9 cellular contexts compared by ENCODE assay signal in genomic region chr1:89607888-89608626, GRCh38. TPM values are rescaled to one million over a fixed set of nuclear protein-coding genes. Genes with fewer than 3 reads are reported as not detected.
DNase-seq lines count a peak whose midpoint lies in the region; ATAC-seq and FAIRE-seq lines count a peak whose summit lies in the region.
"Had no signal": no experiment of that assay in that cellular context is flagged by ENCODE, and none has a peak within 500 bp of the region (broad histone marks: within the 10 kb centered on the region; RNA-seq: fewer than 3 reads in every experiment).

No MANE protein-coding gene starts in this region.

- H3K4me1 ChIP-seq in small intestine (ENCODE audit: control insufficient read depth in 2 of 2, insufficient read depth in 1 of 2, low read depth in 1 of 2, low read length in 1 of 2) = no peaks in the 10 kb centered on the region
- H3K4me1 ChIP-seq: BE2C had no signal

- peaks cover 94% of the 10 kb centered on the region for H3K4me1 Mint-ChIP-seq in activated CD8-positive, alpha-beta memory T cell treated with anti-CD3 and anti-CD28 coated beads, Interleukin-2, amount 10 ng/mL, durations not matched to agents 7 days and 5 days
- peaks cover 64 to 77% of the 10 kb centered on the region in 2 donors for H3K4me1 Mint-ChIP-seq in effector memory CD8-positive, alpha-beta T cell (ENCODE audit: low read depth in 2 of 2)

- no peak for FAIRE-seq in small intestine (lab: Jason Lieb, UNC)

- H3K9me3 Mint-ChIP-seq in activated CD8-positive, alpha-beta memory T cell treated with anti-CD3 and anti-CD28 coated beads, Interleukin-2, amount 10 ng/mL, durations not matched to agents 7 days and 5 days (ENCODE audit: low read depth) = no peaks in the 10 kb centered on the region
- no peaks in the 10 kb centered on the region for H3K9me3 Mint-ChIP-seq in effector memory CD8-positive, alpha-beta T cell

- H3K27me3 ChIP-seq in small intestine (ENCODE audit: control insufficient read depth in 2 of 2, insufficient read depth in 2 of 2, low read length in 2 of 2) = no peaks in the 10 kb centered on the region
- H3K27me3 ChIP-seq: BE2C had no signal

- H3K9me3 ChIP-seq in small intestine (ENCODE audit: control insufficient read depth, low read depth) = no peaks in the 10 kb centered on the region
- H3K9me3 ChIP-seq: BE2C had no signal

- H3K4me3 Mint-ChIP-seq in activated CD8-positive, alpha-beta memory T cell treated with anti-CD3 and anti-CD28 coated beads, Interleukin-2, amount 10 ng/mL, durations not matched to agents 7 days and 5 days = peak overlapping the region; percentile 68
- peak overlapping the region; percentile 85 to 88 for H3K4me3 Mint-ChIP-seq in effector memory CD8-positive, alpha-beta T cell

- CTCF ChIA-PET in activated CD8-positive, alpha-beta memory T cell treated with anti-CD3 and anti-CD28 coated beads, Interleukin-2, amount 10 ng/mL, durations not matched to agents 7 days and 5 days (lab: Charles Lee) = interaction anchor here (1.1 to 6.3 kb wide), 8 partner anchors 11 to 155 kb away, joined by 3 to 98 read pairs (median 6); partner anchors contain the start of gene LRRC8C

- peak overlapping the region; percentile 98 for H3K27ac Mint-ChIP-seq in activated CD8-positive, alpha-beta memory T cell treated with anti-CD3 and anti-CD28 coated beads, Interleukin-2, amount 10 ng/mL, durations not matched to agents 7 days and 5 days
- H3K27ac Mint-ChIP-seq in effector memory CD8-positive, alpha-beta T cell = peak overlapping the region; percentile 96 to 97

- peak; percentile 56 for DNase-seq in DMS 273 treated with DMSO at 0.1 percent for 48 hours (lab: John Stamatoyannopoulos, UW)
- DNase-seq in activated CD8-positive, alpha-beta memory T cell treated with anti-CD3 and anti-CD28 coated beads, Interleukin-2, amount 10 ng/mL, durations not matched to agents 7 days and 5 days = peak; percentile 86
- DNase-seq in effector memory CD8-positive, alpha-beta T cell = peak; percentile 55 to 62 (median 57)
- DNase-seq in stimulated activated CD4-positive, alpha-beta T cell treated with anti-CD3 and anti-CD28 coated beads, Interleukin-15, amount 100 ng/mL, for 48 hours (ENCODE audit: low read depth in 2 of 2) = peak; percentile 57 to 71
- no peak for DNase-seq in small intestine
- no peak for DNase-seq in putamen (ENCODE audit: low spot score)
- no peak for DNase-seq in NCI-H748 treated with DMSO at 0.1 percent for 48 hours (lab: John Stamatoyannopoulos, UW)
- DNase-seq: BE2C had no signal

- H3K27me3 Mint-ChIP-seq in activated CD8-positive, alpha-beta memory T cell treated with anti-CD3 and anti-CD28 coated beads, Interleukin-2, amount 10 ng/mL, durations not matched to agents 7 days and 5 days = no peaks in the 10 kb centered on the region
- no peaks in the 10 kb centered on the region for H3K27me3 Mint-ChIP-seq in effector memory CD8-positive, alpha-beta T cell

- peaks cover 7% of the 10 kb centered on the region for H3K36me3 Mint-ChIP-seq in activated CD8-positive, alpha-beta memory T cell treated with anti-CD3 and anti-CD28 coated beads, Interleukin-2, amount 10 ng/mL, durations not matched to agents 7 days and 5 days
- peaks cover 26% of the 10 kb centered on the region for H3K36me3 Mint-ChIP-seq in effector memory CD8-positive, alpha-beta T cell (ENCODE audit: insufficient read depth)

- 69 to 75% (median 74%) methylated on average over 8 of the region's 8 CpGs for WGBS in small intestine, 3 donors

- ATAC-seq in activated CD8-positive, alpha-beta memory T cell treated with anti-CD3 and anti-CD28 coated beads, Interleukin-2, amount 10 ng/mL, durations not matched to agents 7 days and 5 days = peak; percentile 41
- peak; percentile 60 for ATAC-seq in effector memory CD8-positive, alpha-beta T cell (replicated peaks)
- ATAC-seq in GM19023 (IDR thresholded peaks at IDR 0.05; ENCODE audit: unreplicated experiment) = no peak

- no peak overlapping the region for H3K4me3 ChIP-seq in small intestine (ENCODE audit: low read depth in 1 of 2, low read length in 2 of 2)

- H3K36me3 ChIP-seq in small intestine (ENCODE audit: control insufficient read depth in 2 of 2, insufficient read depth in 2 of 2, low read length in 2 of 2) = no peaks in the 10 kb centered on the region
- H3K36me3 ChIP-seq: BE2C had no signal

- H3K27ac ChIP-seq in small intestine (ENCODE audit: low read depth in 1 of 2, low read length in 1 of 2) = peak overlapping the region in 1 of 2 donors; percentile 34

RNA-seq across cellular contexts. Expression of gene LRRC8C, which starts 24.9 kb away (rescaled TPM):
- 10 to 100 TPM; 43.5 to 44.3 TPM for total RNA-seq in activated CD8-positive, alpha-beta memory T cell treated with anti-CD3 and anti-CD28 coated beads, Interleukin-2, amount 10 ng/mL, durations not matched to agents 7 days and 5 days
- 1 to 10 TPM in 1 of 3 donors, under 1 TPM in 2; 0.22 to 3.2 (median 0.81) TPM for polyA plus RNA-seq in small intestine

Comparison
In these comparisons a context has a peak if more than half of its experiments do, and no peak if none do; other contexts are left out.
1. DNase-seq: peak in DMS 273 treated with DMSO at 0.1 percent for 48 hours (single experiment), activated CD8-positive, alpha-beta memory T cell treated with anti-CD3 and anti-CD28 coated beads, Interleukin-2, amount 10 ng/mL, durations not matched to agents 7 days and 5 days (single experiment), effector memory CD8-positive, alpha-beta T cell (3 of 3) and stimulated activated CD4-positive, alpha-beta T cell treated with anti-CD3 and anti-CD28 coated beads, Interleukin-15, amount 100 ng/mL, for 48 hours (2 of 2); none in small intestine (single experiment), putamen (single experiment) and NCI-H748 treated with DMSO at 0.1 percent for 48 hours (single experiment).